In genomic region chr13:47675871-47676270, GRCh38 we compare ENCODE assay signal across 18 cellular contexts.
DNase-seq lines count a peak whose midpoint lies in the region; ATAC-seq and TF ChIP-seq lines count a peak whose summit lies in the region.
"Had no signal": no experiment of that assay in that cellular context is flagged by ENCODE, and none has a peak within 500 bp of the region (broad histone marks: within the 10 kb centered on the region; RNA-seq: fewer than 3 reads in every experiment).

No MANE protein-coding gene starts in this region.

- H2BK15ac ChIP-seq in IMR-90 (ENCODE audit: low read depth, low read length): no peak overlapping the region

- no peak overlapping the region for H3K4ac ChIP-seq in IMR-90 (ENCODE audit: low read depth, low read length)

- no peak overlapping the region for H3K14ac ChIP-seq in IMR-90 (replicated peaks; ENCODE audit: low read depth, low read length)

- no peak overlapping the region for H4K8ac ChIP-seq in IMR-90 (ENCODE audit: low read depth in 2 of 2, low read length in 2 of 2)

- intact Hi-C loops in IMR-90 (cut with micrococcal nuclease): no loop called here

- H3K9ac ChIP-seq in IMR-90 (ENCODE audit: low read depth, low read length): no peak overlapping the region
- H3K9ac ChIP-seq: BLaER1 had no signal

- in situ Hi-C loops in IMR-90 (cut with MboI; ENCODE audit: low sequenced_read_pairs): no loop called here

- H2AK5ac ChIP-seq in IMR-90 (ENCODE audit: low read depth, low read length): peak overlapping the region; percentile 59; the same call in 1 of the 2 replicates

- DNase-seq in IMR-90: no peak
- peak; percentile 49 for DNase-seq in osteoblast (ENCODE audit: insufficient read length, low spot score, missing footprints)
- DNase-seq in caudate nucleus (lab: John Stamatoyannopoulos, UW): no peak
- no peak for DNase-seq in DMS53 (lab: John Stamatoyannopoulos, UW)
- no peak for DNase-seq in NCI-H146 treated with DMSO at 0.1 percent for 48 hours (lab: John Stamatoyannopoulos, UW; ENCODE audit: unreplicated experiment)
- DNase-seq: 8988T; ACHN; BE2C; C1 segment of cervical spinal cord; CD4-positive, alpha-beta memory T cell; CD4-positive, CD25-positive, alpha-beta regulatory T cell; CD8-positive, alpha-beta memory T cell; COR-L47; DMS 273 treated with DMSO at 0.1 percent for 48 hours; DMS153; DMS79 treated with DMSO at 0.1 percent for 48 hours; GF-D8 had no signal

- dilution Hi-C loops in IMR-90 (cut with HindIII; ENCODE audit: low sequenced_read_pairs, unreplicated experiment): no loop called here

- no peak overlapping the region for H3K23ac ChIP-seq in IMR-90 (ENCODE audit: low read depth, low read length)

- H2AFZ ChIP-seq in IMR-90 (replicated peaks; ENCODE audit: low read length, poor library complexity) (no peak overlapping the region), osteoblast (ENCODE audit: low read length) (no peak overlapping the region)

- H3K9me3 ChIP-seq in IMR-90 (ENCODE audit: control insufficient read depth, insufficient read depth, low read length): no peaks in the 10 kb centered on the region
- H3K9me3 ChIP-seq in osteoblast (ENCODE audit: low read depth, low read length): no peaks in the 10 kb centered on the region
- H3K9me3 ChIP-seq: BE2C, BLaER1 had no signal

- H3K4me2 ChIP-seq in IMR-90 (ENCODE audit: low read depth, low read length): no peak overlapping the region
- no peak overlapping the region for H3K4me2 ChIP-seq in osteoblast (ENCODE audit: insufficient read depth, low read length)
- H3K4me2 ChIP-seq: BLaER1 had no signal

- H3K27me3 ChIP-seq in IMR-90 (ENCODE audit: control insufficient read depth, insufficient read depth, low read length) (no peaks in the 10 kb centered on the region), osteoblast (ENCODE audit: insufficient read depth, low read length) (no peaks in the 10 kb centered on the region)
- H3K27me3 ChIP-seq: BE2C, BLaER1 had no signal

- no peak overlapping the region for H2AK9ac ChIP-seq in IMR-90 (replicated peaks; ENCODE audit: low read depth, low read length, poor library complexity)

- ATAC-seq in IMR-90 (ENCODE audit: low read depth): no peak

- H3K18ac ChIP-seq in IMR-90 (ENCODE audit: low read depth, low read length): no peak overlapping the region

- TF ChIP-seq CTCF in IMR-90 (conservative IDR thresholded peaks at IDR 0.05; ENCODE audit: low read depth, low read length): no peak
- no peak for TF ChIP-seq CTCF in osteoblast (IDR thresholded peaks at IDR 0.05; ENCODE audit: extremely low read depth, low read depth, low read length)

- BruUV-seq in IMR-90 (replicated peaks; lab: Mats Ljungman, UMichigan): no TSS peak

- no peak overlapping the region for H3K27ac ChIP-seq in IMR-90 (ENCODE audit: insufficient read depth, low read length)
- H3K27ac ChIP-seq in osteoblast (ENCODE audit: low read depth, low read length): no peak overlapping the region
- H3K27ac ChIP-seq in caudate nucleus (ENCODE audit: low read depth, low read length): no peak overlapping the region
- H3K27ac ChIP-seq: BLaER1 had no signal

- no peak for TF ChIP-seq RAD21 in IMR-90 (IDR thresholded peaks at IDR 0.05; ENCODE audit: low read length)

- CTCF ChIA-PET in IMR-90 (lab: Yijun Ruan, JAX): no interaction called here

- POLR2A ChIA-PET in IMR-90 (lab: Charles Lee; ENCODE audit: unreplicated experiment): interaction anchor here (0.6 kb wide), 1 partner anchor 12 kb away, joined by 3 read pairs; no protein-coding TSS in a partner anchor

- no peak overlapping the region for H4K5ac ChIP-seq in IMR-90 (ENCODE audit: low read depth, low read length)

- H3K4me1 ChIP-seq in IMR-90 (ENCODE audit: control insufficient read depth, insufficient read depth, low read length) (peaks cover 18% of the 10 kb centered on the region), osteoblast (ENCODE audit: insufficient read depth, low read length) (peaks cover 15% of the 10 kb centered on the region)
- H3K4me1 ChIP-seq: BE2C, BLaER1 had no signal

- no peak overlapping the region for H2BK5ac ChIP-seq in IMR-90 (ENCODE audit: low read depth, low read length, poor library complexity, severe bottlenecking)

- H2BK120ac ChIP-seq in IMR-90 (ENCODE audit: low read depth, low read length): no peak overlapping the region

- H3K36me3 ChIP-seq in IMR-90 (ENCODE audit: control insufficient read depth, insufficient read depth, low read length): no peaks in the 10 kb centered on the region
- H3K36me3 ChIP-seq in osteoblast (ENCODE audit: insufficient read depth, low read length): no peaks in the 10 kb centered on the region
- H3K36me3 ChIP-seq: BE2C, BLaER1 had no signal

- peaks cover 2% of the 10 kb centered on the region; the same call in 1 of the 2 replicates for H3K9me1 ChIP-seq in IMR-90 (ENCODE audit: insufficient read depth, low read length)

- no peak overlapping the region for H2BK20ac ChIP-seq in IMR-90 (ENCODE audit: low read depth, low read length)

- H4K91ac ChIP-seq in IMR-90 (ENCODE audit: insufficient read depth, low read depth, low read length): no peak overlapping the region; the same call in 1 of the 2 replicates

- no peak overlapping the region for H3K4me3 ChIP-seq in IMR-90 (ENCODE audit: insufficient read depth, low read depth, low read length)
- H3K4me3 ChIP-seq in osteoblast (ENCODE audit: insufficient read depth, low read length): no peak overlapping the region
- H3K4me3 ChIP-seq: BLaER1 had no signal

- WGBS in IMR-90 (ENCODE audit: extremely low coverage in 2 of 2, insufficient read length in 1 of 2), 2 experiments: no CpG with 5 or more reads among the region's 4 CpGs

- no peak overlapping the region for H3K56ac ChIP-seq in IMR-90 (ENCODE audit: extremely low read depth, insufficient read depth, low read length)

- H4K20me1 ChIP-seq in IMR-90 (ENCODE audit: insufficient read depth, low read length): no peaks in the 10 kb centered on the region
- no peaks in the 10 kb centered on the region for H4K20me1 ChIP-seq in osteoblast (ENCODE audit: insufficient read depth, low read length)
- H4K20me1 ChIP-seq: BLaER1 had no signal

- TF ChIP-seq POLR2A in IMR-90 (IDR thresholded peaks at IDR 0.05; ENCODE audit: low read depth, low read length): no peak

- no peaks in the 10 kb centered on the region for H3K79me1 ChIP-seq in IMR-90 (ENCODE audit: low read depth in 1 of 2, low read length in 2 of 2)

- H3K79me2 ChIP-seq in osteoblast (ENCODE audit: insufficient read depth, low read length): no peaks in the 10 kb centered on the region

TF ChIP-seq in IMR-90, 13 proteins besides CTCF, POLR2A, EP300 and RAD21:
- TF ChIP-seq RCOR1 (IDR thresholded peaks at IDR 0.05; ENCODE audit: insufficient replicate concordance, low read length) (no peak), CHD1 (IDR thresholded peaks at IDR 0.05; ENCODE audit: low read depth, low read length) (no peak), RFX5 (IDR thresholded peaks at IDR 0.05; ENCODE audit: low read depth, low read length) (no peak), MAFK (IDR thresholded peaks at IDR 0.05; ENCODE audit: low read depth, low read length) (no peak), NFE2L2 (IDR thresholded peaks at IDR 0.05; ENCODE audit: low read depth, low read length) (no peak), SMC3 (IDR thresholded peaks at IDR 0.05; ENCODE audit: low read depth, low read length) (no peak), USF2 (IDR thresholded peaks at IDR 0.05; ENCODE audit: low read depth, low read length) (no peak), BHLHE40 (IDR thresholded peaks at IDR 0.05; ENCODE audit: low read depth, low read length) (no peak), ELK1 (IDR thresholded peaks at IDR 0.05; ENCODE audit: borderline replicate concordance, low read depth, low read length) (no peak), FOS (IDR thresholded peaks at IDR 0.05; ENCODE audit: low read depth, low read length) (no peak), MAZ (IDR thresholded peaks at IDR 0.05; ENCODE audit: borderline replicate concordance, low read depth, low read length) (no peak), MXI1 (IDR thresholded peaks at IDR 0.05; ENCODE audit: borderline replicate concordance, low read depth, low read length) (no peak), CEBPB (IDR thresholded peaks at IDR 0.05; ENCODE audit: low read depth, low read length) (no peak)
